28 cellular contexts compared by ENCODE assay signal in the genomic region with DNA sequence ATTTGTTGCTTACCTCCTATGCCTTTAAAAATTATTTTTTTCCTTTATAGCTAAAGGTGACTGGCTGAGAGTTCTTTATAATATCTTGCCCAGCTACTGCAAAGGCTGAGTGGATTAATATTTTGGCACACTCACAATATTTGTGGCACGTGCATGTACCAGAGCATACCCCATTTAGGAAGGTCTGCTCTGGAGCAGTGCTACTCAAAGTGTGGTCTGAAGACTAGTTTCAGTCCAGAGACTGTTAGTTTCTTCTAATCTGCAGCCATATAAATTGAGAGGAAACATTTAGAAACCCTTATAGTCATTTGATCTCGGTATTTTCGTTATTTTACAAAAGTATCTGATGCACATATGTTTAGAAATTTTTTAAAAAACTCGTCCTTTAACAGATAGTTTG.
"Had no signal": no experiment of that assay in that cellular context is flagged by ENCODE, and none has a peak within 500 bp of the region (broad histone marks: within the 10 kb centered on the region; RNA-seq: fewer than 3 reads in every experiment).

No MANE protein-coding gene starts in this region.

- H3K4me3 Mint-ChIP-seq: activated B cell treated with CpG ODN at 0.5 μM for 24 hours; activated CD4-positive, alpha-beta memory T cell treated with anti-CD3 and anti-CD28 coated beads for 36 hours; activated naive CD8-positive, alpha-beta T cell treated with anti-CD3 and anti-CD28 coated beads for 36 hours; activated T-cell treated with anti-CD3 and anti-CD28 coated beads, Interleukin-2, amount 50 U/mL, for 4 hours; activated T-helper 17 cell treated with anti-CD3 and anti-CD28 coated beads, Interleukin-2, amount 50 U/mL, for 72 hours; T-helper 1 cell treated with Interleukin-12 subunit alpha and Interleukin-12 subunit beta and Interleukin-4 antibody, amounts not matched to agents 30 μg/mL and 1 μg/mL, for 36 hours; T-helper 2 cell treated with Interferon-gamma antibody and Interleukin-4, amounts not matched to agents 5 μg/mL and 100 μg/mL, for 36 hours had no signal

- ATAC-seq: activated T-cell treated with anti-CD3 and anti-CD28 coated beads, Interleukin-2, amount 50 U/mL, for 4 hours; activated T-helper 17 cell treated with anti-CD3 and anti-CD28 coated beads, Interleukin-2, amount 50 U/mL, for 72 hours; Right ventricle myocardium inferior had no signal

- H3K4me1 Mint-ChIP-seq: activated B cell treated with CpG ODN at 0.5 μM for 24 hours; activated T-helper 17 cell treated with anti-CD3 and anti-CD28 coated beads, Interleukin-2, amount 50 U/mL, for 72 hours had no signal

- H3K27ac Mint-ChIP-seq: activated B cell treated with CpG ODN at 0.5 μM for 24 hours; activated CD4-positive, alpha-beta memory T cell treated with anti-CD3 and anti-CD28 coated beads for 36 hours; activated naive CD8-positive, alpha-beta T cell treated with anti-CD3 and anti-CD28 coated beads for 36 hours; activated T-helper 17 cell treated with anti-CD3 and anti-CD28 coated beads, Interleukin-2, amount 50 U/mL, for 72 hours; T-helper 1 cell treated with Interleukin-12 subunit alpha and Interleukin-12 subunit beta and Interleukin-4 antibody, amounts not matched to agents 30 μg/mL and 1 μg/mL, for 36 hours; T-helper 2 cell treated with Interferon-gamma antibody and Interleukin-4, amounts not matched to agents 5 μg/mL and 100 μg/mL, for 36 hours had no signal

- H3K9me3 ChIP-seq: SK-N-SH had no signal

- H3K36me3 Mint-ChIP-seq: activated CD4-positive, alpha-beta memory T cell treated with anti-CD3 and anti-CD28 coated beads for 36 hours had no signal

- H3K27me3 Mint-ChIP-seq: activated B cell treated with CpG ODN at 0.5 μM for 24 hours; activated CD4-positive, alpha-beta memory T cell treated with anti-CD3 and anti-CD28 coated beads for 36 hours; activated naive CD8-positive, alpha-beta T cell treated with anti-CD3 and anti-CD28 coated beads for 36 hours; activated T-helper 17 cell treated with anti-CD3 and anti-CD28 coated beads, Interleukin-2, amount 50 U/mL, for 72 hours had no signal

- H3K4me3 ChIP-seq: K562, PC-9 had no signal

- H3K27ac ChIP-seq: PC-9, RWPE1 had no signal

- DNase-seq: activated B cell treated with CpG ODN at 0.5 μM for 24 hours; activated CD4-positive, alpha-beta memory T cell treated with anti-CD3 and anti-CD28 coated beads for 36 hours; activated CD4-positive, alpha-beta T cell treated with anti-CD3 and anti-CD28 coated beads for 4 hours; activated CD4-positive, alpha-beta T cell treated with anti-CD3 and anti-CD28 coated beads, Interleukin-2, amount 50 U/mL, for 1 hour; activated CD4-positive, CD25-positive, alpha-beta regulatory T cell treated with anti-CD3 and anti-CD28 coated beads, Interleukin-2, amount 50 U/mL, for 72 hours; activated CD8-positive, alpha-beta memory T cell treated with anti-CD3 and anti-CD28 coated beads, Interleukin-2, amount 50 U/mL, for 4 hours; activated effector memory CD4-positive, alpha-beta T cell treated with anti-CD3 and anti-CD28 coated beads, Interleukin-2, amount 50 U/mL, for 16 hours; activated naive CD4-positive, alpha-beta T cell; activated naive CD4-positive, alpha-beta T cell treated with anti-CD3 and anti-CD28 coated beads, Interleukin-2, amount 50 U/mL, for 16 hours; activated naive CD8-positive, alpha-beta T cell treated with anti-CD3 and anti-CD28 coated beads for 36 hours; activated T-cell treated with anti-CD3 and anti-CD28 coated beads for 4 hours; activated T-cell treated with anti-CD3 and anti-CD28 coated beads, Interleukin-2, amount 50 U/mL, for 4 hours; amniotic stem cell; aorta; NCI-H1092 treated with DMSO at 0.1 percent for 48 hours; NCI-H187 treated with DMSO at 0.1 percent for 48 hours; NCI-H2081 treated with DMSO at 0.1 percent for 48 hours; NCI-H226; NCI-H446 treated with DMSO at 0.1 percent for 48 hours; NCI-H748 treated with DMSO at 0.1 percent for 48 hours; PC-9; SK-N-SH had no signal

- H3K9me3 Mint-ChIP-seq: activated B cell treated with CpG ODN at 0.5 μM for 24 hours; activated CD4-positive, alpha-beta memory T cell treated with anti-CD3 and anti-CD28 coated beads for 36 hours; activated naive CD8-positive, alpha-beta T cell treated with anti-CD3 and anti-CD28 coated beads for 36 hours; activated T-cell treated with anti-CD3 and anti-CD28 coated beads, Interleukin-2, amount 50 U/mL, for 4 hours; activated T-helper 17 cell treated with anti-CD3 and anti-CD28 coated beads, Interleukin-2, amount 50 U/mL, for 72 hours; T-helper 1 cell treated with Interleukin-12 subunit alpha and Interleukin-12 subunit beta and Interleukin-4 antibody, amounts not matched to agents 30 μg/mL and 1 μg/mL, for 36 hours; T-helper 2 cell treated with Interferon-gamma antibody and Interleukin-4, amounts not matched to agents 5 μg/mL and 100 μg/mL, for 36 hours had no signal
